In the genomic region with DNA sequence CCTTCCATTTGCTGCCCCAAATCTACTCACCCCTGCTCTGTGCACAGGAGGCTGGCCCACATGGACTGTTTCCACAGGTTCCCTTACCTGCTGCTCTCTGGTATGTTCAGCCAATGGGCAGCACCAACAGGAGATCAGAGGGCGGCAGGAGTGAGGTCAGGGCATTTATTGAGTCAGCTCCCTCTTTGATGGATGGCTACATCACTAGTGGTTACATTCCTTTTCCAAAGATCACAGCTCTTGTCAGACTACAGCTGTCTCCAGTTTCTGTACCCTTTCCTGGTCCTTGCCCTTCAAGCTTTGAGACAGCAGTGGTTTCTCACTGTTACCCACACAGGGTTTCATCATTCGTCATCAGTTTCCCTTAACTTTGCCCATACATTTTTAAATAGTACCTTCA, we compare ENCODE assay signal across 13 cellular contexts.
DNase-seq lines count a peak whose midpoint lies in the region; ATAC-seq, FAIRE-seq and TF ChIP-seq lines count a peak whose summit lies in the region.
"Had no signal": no experiment of that assay in that cellular context is flagged by ENCODE, and none has a peak within 500 bp of the region (broad histone marks: within the 10 kb centered on the region; RNA-seq: fewer than 3 reads in every experiment).

No MANE protein-coding gene starts in this region.

- no peak overlapping the region for H3K4me2 ChIP-seq in astrocyte (ENCODE audit: low read length)

- no peaks in the 10 kb centered on the region for H3K27me3 ChIP-seq in astrocyte (ENCODE audit: insufficient read depth, low read length)
- H3K27me3 ChIP-seq: left lung, vagina had no signal

- H3K4me3 Mint-ChIP-seq in natural killer cell treated with Interleukin-12 subunit alpha and Interleukin-12 subunit beta and Interleukin-15 and Interleukin-18, amount 100 ng/mL, for 72 hours = no peak overlapping the region
- H3K4me3 Mint-ChIP-seq in natural killer cell (no peak overlapping the region), astrocyte (ENCODE audit: unreplicated experiment) (no peak overlapping the region)

- ATAC-seq in natural killer cell treated with Interleukin-12 subunit alpha and Interleukin-12 subunit beta and Interleukin-15 and Interleukin-18, amount 100 ng/mL, for 72 hours = peak; percentile 52 to 78
- ATAC-seq in natural killer cell = no peak
- ATAC-seq in HG03354 (IDR thresholded peaks at IDR 0.05; ENCODE audit: poor library complexity, severe bottlenecking, unreplicated experiment) = peak; percentile 76
- ATAC-seq in stimulated activated naive CD8-positive, alpha-beta T cell treated with anti-CD3 and anti-CD28 coated beads, Interleukin-15, Interleukin-2, amounts not matched to agents 100 U/mL and 50 U/mL, for 24 hours = peak; percentile 99
- ATAC-seq: left lung had no signal

- H3K4me3 ChIP-seq in astrocyte (ENCODE audit: insufficient read depth, low read depth, low read length) = no peak overlapping the region
- H3K4me3 ChIP-seq: left lung, vagina had no signal

- H3K4me1 Mint-ChIP-seq in natural killer cell treated with Interleukin-12 subunit alpha and Interleukin-12 subunit beta and Interleukin-15 and Interleukin-18, amount 100 ng/mL, for 72 hours (ENCODE audit: low read depth in 2 of 2) = peaks cover 0 to 7% of the 10 kb centered on the region in 2 donors
- H3K4me1 Mint-ChIP-seq in natural killer cell (no peaks in the 10 kb centered on the region), astrocyte (ENCODE audit: low read depth, unreplicated experiment) (peaks cover 17% of the 10 kb centered on the region)

- no peak overlapping the region for H3K27ac Mint-ChIP-seq in natural killer cell treated with Interleukin-12 subunit alpha and Interleukin-12 subunit beta and Interleukin-15 and Interleukin-18, amount 100 ng/mL, for 72 hours
- no peak overlapping the region for H3K27ac Mint-ChIP-seq in natural killer cell
- H3K27ac Mint-ChIP-seq in astrocyte (ENCODE audit: unreplicated experiment) = peak overlapping the region; percentile 82

- H3K36me3 Mint-ChIP-seq in natural killer cell treated with Interleukin-12 subunit alpha and Interleukin-12 subunit beta and Interleukin-15 and Interleukin-18, amount 100 ng/mL, for 72 hours = no peaks in the 10 kb centered on the region
- H3K36me3 Mint-ChIP-seq in natural killer cell = no peaks in the 10 kb centered on the region
- H3K36me3 Mint-ChIP-seq in astrocyte (ENCODE audit: low read depth, unreplicated experiment) = no peaks in the 10 kb centered on the region

- H3K9me3 ChIP-seq in astrocyte (ENCODE audit: insufficient read depth, low read depth, low read length) = no peaks in the 10 kb centered on the region
- H3K9me3 ChIP-seq: left lung, vagina had no signal

- no peak for TF ChIP-seq CTCF in natural killer cell (IDR thresholded peaks at IDR 0.05)
- TF ChIP-seq CTCF in astrocyte (IDR thresholded peaks at IDR 0.05; ENCODE audit: insufficient read depth, low read depth, low read length) = no peak

- DNase-seq in natural killer cell treated with Interleukin-12 subunit alpha and Interleukin-12 subunit beta and Interleukin-15 and Interleukin-18, amount 100 ng/mL, for 72 hours (ENCODE audit: low spot score) = no peak
- DNase-seq in natural killer cell (no peak), astrocyte (ENCODE audit: low read depth) (no peak), COLO829 (ENCODE audit: low spot score) (no peak), HT-29 (ENCODE audit: low spot score) (no peak)
- peak; percentile 65 for DNase-seq in stimulated activated naive CD8-positive, alpha-beta T cell treated with anti-CD3 and anti-CD28 coated beads, Interleukin-15, Interleukin-2, amounts not matched to agents 100 U/mL and 50 U/mL, for 24 hours
- DNase-seq in activated effector memory CD4-positive, alpha-beta T cell treated with anti-CD3 and anti-CD28 coated beads, Interleukin-2, amount 50 U/mL, for 16 hours = no peak
- DNase-seq: left lung, NCI-H526, nucleus accumbens had no signal

- H2AFZ ChIP-seq in astrocyte (ENCODE audit: low read depth, low read length) = no peak overlapping the region

- no peak overlapping the region for H3K27ac ChIP-seq in astrocyte (ENCODE audit: low read depth, low read length)
- H3K27ac ChIP-seq: left lung, vagina had no signal

- FAIRE-seq in astrocyte (lab: Jason Lieb, UNC) = no peak
- FAIRE-seq: colon had no signal

- H3K4me1 ChIP-seq in astrocyte (ENCODE audit: insufficient read depth, low read length) = no peaks in the 10 kb centered on the region
- H3K4me1 ChIP-seq: left lung, vagina had no signal

- H3K9ac ChIP-seq in astrocyte (ENCODE audit: low read length) = no peak overlapping the region

- no peaks in the 10 kb centered on the region for H4K20me1 ChIP-seq in astrocyte (ENCODE audit: insufficient read depth, low read length)

- H3K36me3 ChIP-seq in astrocyte (ENCODE audit: insufficient read depth, low read length) = no peaks in the 10 kb centered on the region
- H3K36me3 ChIP-seq: left lung, vagina had no signal

- no peaks in the 10 kb centered on the region for H3K79me2 ChIP-seq in astrocyte (ENCODE audit: insufficient read depth, low read length)

- intact Hi-C loops in natural killer cell (cut with micrococcal nuclease) = no loop called here

- no peaks in the 10 kb centered on the region for H3K9me3 Mint-ChIP-seq in natural killer cell treated with Interleukin-12 subunit alpha and Interleukin-12 subunit beta and Interleukin-15 and Interleukin-18, amount 100 ng/mL, for 72 hours
- H3K9me3 Mint-ChIP-seq in natural killer cell = peaks cover 0 to 7% of the 10 kb centered on the region in 2 donors
- no peaks in the 10 kb centered on the region for H3K9me3 Mint-ChIP-seq in astrocyte (ENCODE audit: unreplicated experiment)

- H3K27me3 Mint-ChIP-seq in natural killer cell treated with Interleukin-12 subunit alpha and Interleukin-12 subunit beta and Interleukin-15 and Interleukin-18, amount 100 ng/mL, for 72 hours = peaks cover 3 to 6% of the 10 kb centered on the region in 2 donors
- H3K27me3 Mint-ChIP-seq in natural killer cell (ENCODE audit: low read depth in 2 of 2) (peaks cover 0 to 4% of the 10 kb centered on the region in 2 donors), astrocyte (ENCODE audit: low read depth, unreplicated experiment) (no peaks in the 10 kb centered on the region)

Comparison
In these comparisons a context has a peak if more than half of its experiments do, and no peak if none do; other contexts are left out.
1. ATAC-seq: peak in natural killer cell treated with Interleukin-12 subunit alpha and Interleukin-12 subunit beta and Interleukin-15 and Interleukin-18, amount 100 ng/mL, for 72 hours (2 of 2), HG03354 (single experiment) and stimulated activated naive CD8-positive, alpha-beta T cell treated with anti-CD3 and anti-CD28 coated beads, Interleukin-15, Interleukin-2, amounts not matched to agents 100 U/mL and 50 U/mL, for 24 hours (single experiment); none in natural killer cell (0 of 3).